In the genomic region with DNA sequence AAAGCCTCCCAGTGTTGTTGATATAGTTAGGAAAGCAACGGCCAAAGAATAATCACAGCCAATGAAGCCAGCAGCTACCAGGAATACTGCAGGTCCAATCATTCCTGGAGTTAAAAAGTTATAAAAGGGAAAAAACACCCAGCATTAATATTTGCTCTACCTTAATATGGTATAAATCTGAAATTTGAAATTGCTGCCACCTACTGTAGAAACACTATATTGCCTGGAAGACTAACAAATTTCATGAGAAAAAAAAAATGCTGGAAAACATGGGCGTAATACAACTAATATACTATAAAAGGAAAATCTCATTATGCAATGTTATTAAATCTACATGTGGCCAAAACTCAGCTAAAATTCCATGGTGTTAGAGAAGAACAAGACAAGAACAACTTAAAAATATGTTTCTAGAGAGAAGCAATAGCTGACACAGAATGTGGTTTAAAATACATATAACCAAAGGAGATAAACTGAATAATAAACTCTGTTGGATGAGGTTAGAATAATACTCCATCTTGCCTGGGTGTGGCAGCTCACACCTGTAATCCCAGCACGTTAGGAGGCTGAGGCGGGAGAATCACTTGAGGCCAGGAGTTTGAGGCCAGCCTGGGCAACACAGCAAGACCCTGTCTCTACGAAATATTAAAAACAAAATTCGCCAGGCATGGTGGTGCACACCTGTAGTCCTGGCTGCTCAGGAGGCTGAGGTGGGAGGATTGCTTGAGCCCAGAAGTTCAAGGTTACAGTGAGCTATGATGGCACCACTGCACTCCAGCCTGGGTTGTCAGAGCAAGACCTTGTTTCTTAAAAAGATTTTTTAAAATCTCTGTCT, we compare ENCODE assay signal across 8 cellular contexts. TPM values are rescaled to one million over a fixed set of nuclear protein-coding genes. Genes with fewer than 3 reads are reported as not detected.
DNase-seq lines count a peak whose midpoint lies in the region; ATAC-seq, FAIRE-seq and TF ChIP-seq lines count a peak whose summit lies in the region.

No MANE protein-coding gene starts in this region.

- no peaks in the 10 kb centered on the region for H3K4me1 ChIP-seq in body of pancreas
- no peaks in the 10 kb centered on the region for H3K4me1 ChIP-seq in thyroid gland

- ATAC-seq in body of pancreas, result peak; percentile 79
- no peak for ATAC-seq in HG02571 (IDR thresholded peaks at IDR 0.05; ENCODE audit: unreplicated experiment)

- peaks cover 0 to 2% of the 10 kb centered on the region in 2 donors for H3K36me3 ChIP-seq in body of pancreas (replicated peaks in 1 of 2; ENCODE audit: insufficient read depth in 1 of 2, low read depth in 2 of 2)
- peaks cover 37 to 66% of the 10 kb centered on the region in 2 donors for H3K36me3 ChIP-seq in thyroid gland

- TF ChIP-seq CTCF in body of pancreas (IDR thresholded peaks at IDR 0.05), result peak; percentile 30 to 81 (median 74)
- peak in 5 of 6 experiments; percentile 26 to 68 (median 54) for TF ChIP-seq CTCF in thyroid gland (IDR thresholded peaks at IDR 0.05)

- peak; percentile 33 for DNase-seq in A172 (ENCODE audit: low spot score)
- DNase-seq in GF-D8 (lab: John Stamatoyannopoulos, UW), result peak; percentile 10
- DNase-seq in NCI-H2081 (lab: John Stamatoyannopoulos, UW), result peak; percentile 4 to 11
- DNase-seq in body of pancreas, result no peak
- no peak for DNase-seq in thyroid gland
- DNase-seq in cerebellar nuclear complex (lab: John Stamatoyannopoulos, UW), result no peak

- no peak overlapping the region for H3K27ac ChIP-seq in body of pancreas
- H3K27ac ChIP-seq in thyroid gland, result no peak overlapping the region

- H3K4me3 ChIP-seq in body of pancreas, result no peak overlapping the region
- no peak overlapping the region for H3K4me3 ChIP-seq in thyroid gland (replicated peaks in 1 of 3)

- H3K9me3 ChIP-seq in body of pancreas (no peaks in the 10 kb centered on the region), thyroid gland (no peaks in the 10 kb centered on the region)

- intact Hi-C loops in body of pancreas (cut with DNase I), result no loop called here
- intact Hi-C loops in thyroid gland (cut with DNase I), result loop anchor here (5.0 kb wide), 1 partner anchor 93 kb away; no protein-coding TSS in a partner anchor

- FAIRE-seq in islet of Langerhans (lab: Jason Lieb, UNC), result peak; percentile 97

- no peak for TF ChIP-seq POLR2A in body of pancreas (IDR thresholded peaks at IDR 0.05)
- TF ChIP-seq POLR2A in thyroid gland (IDR thresholded peaks at IDR 0.05), result no peak

- WGBS in body of pancreas, 2 donors, result 55 to 62% methylated on average over 6 of the region's 6 CpGs
- WGBS in thyroid gland, 2 donors, result 70 to 81% methylated on average over 6 of the region's 6 CpGs

- H3K27me3 ChIP-seq in body of pancreas (no peaks in the 10 kb centered on the region), thyroid gland (no peaks in the 10 kb centered on the region)

RNA-seq across cellular contexts. Expression of a gene that starts 43.1 kb away (rescaled TPM):
- total RNA-seq in A172 (2014; rRNA removed; shearing (Covaris generic)), result 13.0 and 15.3 TPM in 2 replicates
- total RNA-seq in body of pancreas (10 to 100 TPM in 1 of 2 donors, 1 to 10 TPM in 1; 4.9 to 11.2 TPM), thyroid gland (100 to 1,000 TPM in 3 of 4 donors, 10 to 100 TPM in 1; 96.3 to 184 (median 159) TPM)

Comparison
In these comparisons a context has a peak if more than half of its experiments do, and no peak if none do; other contexts are left out.
1. DNase-seq: peak in A172 (single experiment), GF-D8 (single experiment) and NCI-H2081 (2 of 2); none in body of pancreas (0 of 4), thyroid gland (0 of 2) and cerebellar nuclear complex (0 of 2).